In genomic region chr12:21775130-21775920, GRCh38 we compare ENCODE assay signal across 8 cellular contexts. TPM values are rescaled to one million over a fixed set of nuclear protein-coding genes. Genes with fewer than 3 reads are reported as not detected.
DNase-seq lines count a peak whose midpoint lies in the region; ATAC-seq and TF ChIP-seq lines count a peak whose summit lies in the region.

No MANE protein-coding gene starts in this region.

- H3K4me3 ChIP-seq in ACC112 (ENCODE audit: low read depth, low read length) (peak overlapping the region; percentile 80), Peyer's patch (peak overlapping the region; percentile 25 to 57 (median 42)), fibroblast of the aortic adventitia (ENCODE audit: low read depth, low read length) (peak overlapping the region; percentile 73), neuron (ENCODE audit: low read length) (peak overlapping the region; percentile 75), PC-3 (ENCODE audit: low read length) (no peak overlapping the region; the same call in 1 of the 2 replicates)

- H3K27ac ChIP-seq in ACC112 (ENCODE audit: low read depth, low read length), result no peak overlapping the region
- H3K27ac ChIP-seq in Peyer's patch, result peak overlapping the region; percentile 35 to 81 (median 40)
- no peak overlapping the region for H3K27ac ChIP-seq in PC-3 (ENCODE audit: low read length)

- no peak for TF ChIP-seq POLR2A in Peyer's patch (IDR thresholded peaks at IDR 0.05)
- TF ChIP-seq POLR2A in GM18505 (IDR thresholded peaks at IDR 0.05; ENCODE audit: borderline replicate concordance, extremely low read depth, insufficient read depth, insufficient read length), result no peak

- H3K4me1 ChIP-seq in ACC112 (ENCODE audit: control insufficient read depth, insufficient read depth, low read length, unreplicated experiment) (peaks cover 28% of the 10 kb centered on the region), Peyer's patch (no peaks in the 10 kb centered on the region), neuron (ENCODE audit: insufficient read depth, low read length) (peaks cover 47% of the 10 kb centered on the region), PC-3 (ENCODE audit: insufficient read depth, low read length) (no peaks in the 10 kb centered on the region)

- POLR2A ChIA-PET in PC-3 (lab: Charles Lee; ENCODE audit: unreplicated experiment), result no interaction called here

- TF ChIP-seq CTCF in Peyer's patch (IDR thresholded peaks at IDR 0.05), result no peak
- TF ChIP-seq CTCF in fibroblast of the aortic adventitia (IDR thresholded peaks at IDR 0.05; ENCODE audit: insufficient read depth, low read length), result no peak
- no peak for TF ChIP-seq CTCF in PC-3 (conservative IDR thresholded peaks at IDR 0.05; ENCODE audit: low read depth, low read length)

- DNase-seq in Peyer's patch, result no peak
- DNase-seq in fibroblast of the aortic adventitia (ENCODE audit: low read depth), result no peak
- DNase-seq in PC-3, result no peak
- DNase-seq in activated CD4-positive, alpha-beta T cell treated with anti-CD3 and anti-CD28 coated beads, Interleukin-2, amount 50 U/mL, for 1 hour, result no peak

- H3K9me3 ChIP-seq in Peyer's patch, result no peaks in the 10 kb centered on the region
- no peaks in the 10 kb centered on the region for H3K9me3 ChIP-seq in neuron (ENCODE audit: low read length)
- H3K9me3 ChIP-seq in PC-3 (ENCODE audit: low read length), result no peaks in the 10 kb centered on the region

- H3K9ac ChIP-seq in PC-3 (ENCODE audit: low read length), result no peak overlapping the region

- BruUV-seq in PC-3 (replicated peaks; lab: Mats Ljungman, UMichigan), result no TSS peak

- H3K36me3 ChIP-seq in ACC112 (ENCODE audit: insufficient read depth, low read length) (no peaks in the 10 kb centered on the region), Peyer's patch (no peaks in the 10 kb centered on the region), neuron (ENCODE audit: insufficient read depth, low read length) (no peaks in the 10 kb centered on the region), PC-3 (ENCODE audit: low read depth, low read length) (no peaks in the 10 kb centered on the region)

- ATAC-seq in PC-3, result no peak
- no peak for ATAC-seq in GM18505 (IDR thresholded peaks at IDR 0.05; ENCODE audit: unreplicated experiment)
- ATAC-seq in HG02798 (IDR thresholded peaks at IDR 0.05; ENCODE audit: poor library complexity, unreplicated experiment), result no peak

- H3K27me3 ChIP-seq in ACC112 (ENCODE audit: insufficient read depth, low read length) (no peaks in the 10 kb centered on the region), Peyer's patch (no peaks in the 10 kb centered on the region), neuron (ENCODE audit: insufficient read depth, low read length) (no peaks in the 10 kb centered on the region), PC-3 (ENCODE audit: low read length) (no peaks in the 10 kb centered on the region)

- intact Hi-C loops in PC-3 (cut with micrococcal nuclease), result no loop called here

- H2AFZ ChIP-seq in ACC112 (ENCODE audit: low read length, unreplicated experiment) (peak overlapping the region; percentile 60), neuron (ENCODE audit: low read depth, low read length) (peak overlapping the region; percentile 82), PC-3 (ENCODE audit: low read length) (no peak overlapping the region)

- CTCF ChIA-PET in PC-3 (lab: Charles Lee), result interaction anchor here (0.6 kb wide), 1 partner anchor 211 kb away, joined by 8 read pairs; no protein-coding TSS in a partner anchor

- no peaks in the 10 kb centered on the region for H3F3A ChIP-seq in PC-3 (ENCODE audit: low read length, unreplicated experiment)

- no peaks in the 10 kb centered on the region for H4K20me1 ChIP-seq in PC-3 (ENCODE audit: low read length)

- no peaks in the 10 kb centered on the region for H3K9me2 ChIP-seq in PC-3 (replicated peaks; ENCODE audit: low read length)

- no peaks in the 10 kb centered on the region for H3K79me2 ChIP-seq in ACC112 (ENCODE audit: control insufficient read depth, insufficient read depth, low read length, unreplicated experiment)
- no peaks in the 10 kb centered on the region for H3K79me2 ChIP-seq in PC-3 (ENCODE audit: low read length)

- H3K4me2 ChIP-seq in PC-3 (ENCODE audit: low read length), result no peak overlapping the region; the same call in 1 of the 2 replicates

RNA-seq across cellular contexts. Expression of gene KCNJ8, which starts 0.8 kb away (rescaled TPM):
- total RNA-seq in Peyer's patch (1 to 10 TPM; 1.1 to 6.6 (median 3.1) TPM), fibroblast of the aortic adventitia (ENCODE audit: low replicate concordance) (2.1 and 5.6 TPM in 2 replicates), PC-3 (2014; rRNA removed) (0.77 and 1.0 TPM in 2 replicates)

Comparison
In these comparisons a context has a peak if more than half of its experiments do, and no peak if none do; other contexts are left out.
1. H3K27ac ChIP-seq: peak in Peyer's patch (4 of 4); none in ACC112 (single experiment) and PC-3 (single experiment).